8 cellular contexts compared by ENCODE assay signal in the genomic region with DNA sequence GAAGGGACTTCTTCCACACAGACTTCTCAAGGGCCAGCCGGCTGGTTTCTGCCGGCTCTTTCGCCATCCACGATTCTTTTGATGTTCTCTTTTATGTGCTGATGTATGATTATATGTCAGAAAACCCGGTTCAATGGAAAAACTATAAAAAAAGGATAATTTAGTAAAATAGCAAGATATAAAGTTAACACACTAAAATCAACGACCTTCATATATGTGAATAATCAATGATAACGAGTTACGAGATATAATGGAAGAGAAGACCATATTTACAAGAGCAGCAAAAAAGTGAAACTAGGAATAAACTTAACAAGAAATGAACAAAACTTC. TPM values are rescaled to one million over a fixed set of nuclear protein-coding genes. Genes with fewer than 3 reads are reported as not detected.
A peak's percentile ranks its signal among the peaks of the same experiment; 100 is the strongest.
DNase-seq lines count a peak whose midpoint lies in the region; ATAC-seq and TF ChIP-seq lines count a peak whose summit lies in the region.

No MANE protein-coding gene starts in this region.

- H3K36me3 ChIP-seq in CD8-positive, alpha-beta T cell (ENCODE audit: insufficient read depth, low read length), result peaks cover 3% of the 10 kb centered on the region
- H3K36me3 ChIP-seq in SJCRH30, result peaks cover 15% of the 10 kb centered on the region
- no peaks in the 10 kb centered on the region for H3K36me3 ChIP-seq in esophagus (ENCODE audit: control insufficient read depth in 2 of 2, insufficient read depth in 2 of 2, low read length in 1 of 2)
- no peaks in the 10 kb centered on the region for H3K36me3 ChIP-seq in ovary

- CTCF ChIA-PET in CD8-positive, alpha-beta T cell (lab: Charles Lee), result no interaction called here

- peak overlapping the region; percentile 96 for H3K4me3 ChIP-seq in CD8-positive, alpha-beta T cell (ENCODE audit: low read depth, low read length)
- peak overlapping the region; percentile 82 for H3K4me3 ChIP-seq in SJCRH30
- H3K4me3 ChIP-seq in esophagus (ENCODE audit: low read depth in 1 of 2, low read length in 2 of 2), result peak overlapping the region; percentile 67 to 86
- H3K4me3 ChIP-seq in ovary, result peak overlapping the region; percentile 93

- H3K9me3 Mint-ChIP-seq in CD8-positive, alpha-beta T cell, result peaks cover 3% of the 10 kb centered on the region

- TF ChIP-seq CTCF in CD8-positive, alpha-beta T cell (IDR thresholded peaks at IDR 0.05), result no peak
- no peak for TF ChIP-seq CTCF in ovary (IDR thresholded peaks at IDR 0.05)

- H3K9me3 ChIP-seq in CD8-positive, alpha-beta T cell (ENCODE audit: low read length), result no peaks in the 10 kb centered on the region
- no peaks in the 10 kb centered on the region for H3K9me3 ChIP-seq in SJCRH30 (replicated peaks)
- H3K9me3 ChIP-seq in esophagus (ENCODE audit: control insufficient read depth in 2 of 2, insufficient read depth in 1 of 2, low read depth in 1 of 2, low read length in 1 of 2), result no peaks in the 10 kb centered on the region
- H3K9me3 ChIP-seq in ovary, result no peaks in the 10 kb centered on the region

- peaks cover 40% of the 10 kb centered on the region for H3K36me3 Mint-ChIP-seq in CD8-positive, alpha-beta T cell

- intact Hi-C loops in CD8-positive, alpha-beta T cell (cut with DNase I, micrococcal nuclease), result no loop called here
- intact Hi-C loops in ovary (cut with DNase I), result no loop called here

- no peak for ATAC-seq in CD8-positive, alpha-beta T cell
- ATAC-seq in HG03432 (IDR thresholded peaks at IDR 0.05; ENCODE audit: unreplicated experiment), result no peak

- H3K4me3 Mint-ChIP-seq in CD8-positive, alpha-beta T cell, result peak overlapping the region; percentile 93

- H3K27ac Mint-ChIP-seq in CD8-positive, alpha-beta T cell, result peak overlapping the region; percentile 97

- peaks cover 36% of the 10 kb centered on the region for H3K27me3 Mint-ChIP-seq in CD8-positive, alpha-beta T cell (ENCODE audit: low read depth)

- peaks cover 32% of the 10 kb centered on the region for H3K4me1 ChIP-seq in CD8-positive, alpha-beta T cell (ENCODE audit: insufficient read depth, low read length)
- H3K4me1 ChIP-seq in SJCRH30, result peaks cover 4% of the 10 kb centered on the region
- H3K4me1 ChIP-seq in esophagus (ENCODE audit: control insufficient read depth in 2 of 2, insufficient read depth in 2 of 2, low read length in 1 of 2), result peaks cover 3 to 4% of the 10 kb centered on the region in 2 donors
- peaks cover 5% of the 10 kb centered on the region for H3K4me1 ChIP-seq in ovary (ENCODE audit: insufficient read depth)

- peaks cover 44% of the 10 kb centered on the region for H3K4me1 Mint-ChIP-seq in CD8-positive, alpha-beta T cell (ENCODE audit: low read depth)

- no peak for TF ChIP-seq EP300 in ovary (IDR thresholded peaks at IDR 0.05)

- no peak for DNase-seq in CD8-positive, alpha-beta T cell
- no peak for DNase-seq in SJCRH30
- DNase-seq in ovary, result no peak
- DNase-seq in retina, result no peak
- no peak for DNase-seq in stimulated activated CD4-positive, alpha-beta T cell treated with anti-CD3 and anti-CD28 coated beads, Interleukin-4, amount 100 ng/mL, for 1 hour
- no peak for DNase-seq in DMS79 (lab: John Stamatoyannopoulos, UW)

- H3K27me3 ChIP-seq in CD8-positive, alpha-beta T cell (ENCODE audit: insufficient read depth, low read length), result no peaks in the 10 kb centered on the region
- H3K27me3 ChIP-seq in SJCRH30 (no peaks in the 10 kb centered on the region), esophagus (ENCODE audit: control insufficient read depth in 1 of 2, insufficient read depth in 2 of 2, low read length in 2 of 2) (no peaks in the 10 kb centered on the region), ovary (no peaks in the 10 kb centered on the region)

- peak overlapping the region; percentile 73 for H3K27ac ChIP-seq in CD8-positive, alpha-beta T cell (ENCODE audit: low read depth, low read length)
- peak overlapping the region; percentile 70 for H3K27ac ChIP-seq in SJCRH30
- peak overlapping the region in 1 of 2 donors; percentile 17 for H3K27ac ChIP-seq in esophagus (ENCODE audit: low read depth in 2 of 2, low read length in 1 of 2)
- H3K27ac ChIP-seq in ovary, result peak overlapping the region in 1 of 2 donors; percentile 26

- POLR2A ChIA-PET in CD8-positive, alpha-beta T cell (lab: Charles Lee), result no interaction called here

- WGBS in esophagus, 2 donors, result 29 to 30% methylated on average over 8 of the region's 8 CpGs
- 13 to 23% (median 13%) methylated on average over 8 of the region's 8 CpGs for WGBS in ovary, 3 donors

- TF ChIP-seq POLR2A in ovary (IDR thresholded peaks at IDR 0.05), result no peak

RNA-seq across cellular contexts. Expression of a gene that starts 0.5 kb away (rescaled TPM):
- 1 to 10 TPM; 2.8 to 3.0 TPM for total RNA-seq in CD8-positive, alpha-beta T cell
- total RNA-seq in SJCRH30 (2014; rRNA removed; shearing (Covaris generic)), result 8.4 and 10.5 TPM in 2 replicates
- polyA plus RNA-seq in esophagus (under 1 TPM; 0.79 to 0.99 TPM), ovary (1 to 10 TPM; 4.4 to 5.4 TPM)
- 10 to 100 TPM in 2 of 7 donors, 1 to 10 TPM in 5; 3.0 to 11.4 (median 7.4) TPM for total RNA-seq in ovary

RNA-seq across cellular contexts. Expression of a gene that starts 43.2 kb away (rescaled TPM):
- not detected for total RNA-seq in CD8-positive, alpha-beta T cell
- total RNA-seq in SJCRH30 (2014; rRNA removed; shearing (Covaris generic)), result 1.1 and 2.3 TPM in 2 replicates
- polyA plus RNA-seq in esophagus (under 1 TPM; 0.14 to 0.28 TPM), ovary (1 to 10 TPM; 2.0 to 2.3 TPM)
- total RNA-seq in ovary, result 1 to 10 TPM; 3.0 to 6.8 (median 4.7) TPM

RNA-seq across cellular contexts. Expression of a gene that starts 50.3 kb away (rescaled TPM):
- under 1 TPM; 0.61 to 0.68 TPM for total RNA-seq in CD8-positive, alpha-beta T cell
- total RNA-seq in SJCRH30 (2014; rRNA removed; shearing (Covaris generic)), result 3.9 and 4.6 TPM in 2 replicates
- 1 to 10 TPM in 1 of 2 donors, under 1 TPM in 1; 0.84 to 1.3 TPM for polyA plus RNA-seq in esophagus
- total RNA-seq in ovary, result 1 to 10 TPM; 2.6 to 8.2 (median 7.2) TPM
- polyA plus RNA-seq in ovary, result 1 to 10 TPM; 2.0 to 5.0 TPM
